1 cellular context compared by ENCODE assay signal in the genomic region with DNA sequence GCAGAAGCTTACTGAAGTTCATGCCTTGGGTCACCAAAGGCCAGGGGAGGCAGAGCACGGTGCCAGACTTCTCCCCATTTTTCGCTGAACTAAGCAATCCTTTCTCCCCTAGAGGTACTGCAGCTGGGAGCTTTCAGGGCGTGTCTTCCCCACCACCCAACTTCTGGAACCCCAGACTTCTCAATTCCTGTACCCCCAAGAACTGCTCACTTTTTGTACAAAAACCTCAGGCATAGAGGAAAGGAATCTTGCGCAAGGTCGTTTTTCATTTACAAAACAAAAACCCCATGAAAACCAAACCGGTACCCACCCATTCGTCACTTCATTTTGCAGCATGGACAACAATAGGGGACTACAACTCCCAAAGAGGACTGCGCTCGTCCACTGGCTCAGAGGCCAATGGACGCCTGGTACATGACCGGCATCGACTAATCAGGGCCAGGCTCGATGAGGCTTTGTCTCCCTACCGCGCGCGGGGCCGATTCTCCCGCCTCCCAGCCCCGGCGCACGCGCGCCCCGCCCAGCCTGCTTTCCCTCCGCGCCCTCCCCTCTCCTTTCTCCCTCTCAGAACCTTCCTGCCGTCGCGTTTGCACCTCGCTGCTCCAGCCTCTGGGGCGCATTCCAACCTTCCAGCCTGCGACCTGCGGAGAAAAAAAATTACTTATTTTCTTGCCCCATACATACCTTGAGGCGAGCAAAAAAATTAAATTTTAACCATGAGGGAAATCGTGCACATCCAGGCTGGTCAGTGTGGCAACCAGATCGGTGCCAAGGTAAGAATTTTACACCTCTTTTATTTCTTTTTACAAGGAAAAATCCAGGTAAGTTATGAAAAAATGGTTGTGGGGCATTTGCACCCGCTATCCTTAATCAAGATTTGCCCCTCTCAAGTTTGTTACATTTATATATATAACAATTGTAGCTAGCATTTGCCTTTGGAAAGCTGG.
TF ChIP-seq lines count a peak whose summit lies in the region.

A gene (plus strand): TSS at position 562 of the 947 bp plus-strand sequence. CDS start 155 bp downstream, at position 717.

TF ChIP-seq in HepG2, 621 proteins besides CTCF, POLR2A, EP300 and RAD21 (continued from another document and continues in another):
- TF ChIP-seq ESRRA (CRISPR knock-in tag; IDR thresholded peaks at IDR 0.05; ENCODE audit: low read depth) (no peak), ZNF577 (CRISPR knock-in tag; IDR thresholded peaks at IDR 0.05; ENCODE audit: borderline replicate concordance, low read depth) (no peak), ZNF616 (CRISPR knock-in tag; IDR thresholded peaks at IDR 0.05; ENCODE audit: low read depth) (no peak), ZFP36L1 (CRISPR knock-in tag; IDR thresholded peaks at IDR 0.05) (no peak), RBAK (CRISPR knock-in tag; IDR thresholded peaks at IDR 0.05) (no peak), BRD4 (CRISPR knock-in tag; IDR thresholded peaks at IDR 0.05) (0 out of 2 replicates have a peak, but pooled peaks have one; percentile 65), ZBTB7A (CRISPR knock-in tag; IDR thresholded peaks at IDR 0.05) (no peak), EED (CRISPR knock-in tag; IDR thresholded peaks at IDR 0.05) (peak; percentile 76; the same call in 1 of the 2 replicates), ZNF777 (CRISPR knock-in tag; IDR thresholded peaks at IDR 0.05) (peak; percentile 70), MXI1 (IDR thresholded peaks at IDR 0.05; ENCODE audit: borderline replicate concordance, low read depth, low read length) (peak; percentile 92; the same call in 1 of the 3 replicates), MZF1 (CRISPR knock-in tag; IDR thresholded peaks at IDR 0.05; ENCODE audit: borderline replicate concordance) (0 out of 2 replicates have a peak, but pooled peaks have one; percentile 58), ZNF713 (CRISPR knock-in tag; IDR thresholded peaks at IDR 0.05) (no peak), SNAI1 (CRISPR knock-in tag; IDR thresholded peaks at IDR 0.05; ENCODE audit: borderline replicate concordance) (no peak), PHF5A (CRISPR knock-in tag; IDR thresholded peaks at IDR 0.05; ENCODE audit: low read depth, unreplicated experiment) (peak; percentile 66), HCFC1 (IDR thresholded peaks at IDR 0.05; ENCODE audit: low read depth, low read length) (peak; percentile 88), NCOA1 (CRISPR knock-in tag; IDR thresholded peaks at IDR 0.05) (no peak), ZNF792 (CRISPR knock-in tag; IDR thresholded peaks at IDR 0.05) (no peak; the same call in 1 of the 2 replicates), CC2D1A (CRISPR knock-in tag; IDR thresholded peaks at IDR 0.05) (no peak), SP4 (CRISPR knock-in tag; IDR thresholded peaks at IDR 0.05) (peak; percentile 72), NCOR1 (IDR thresholded peaks at IDR 0.05; ENCODE audit: borderline replicate concordance, low read length) (peak; percentile 63; the same call in 1 of the 2 replicates), FOXA1 (IDR thresholded peaks at IDR 0.05) (no peak), FOXA1 (CRISPR knock-in tag; IDR thresholded peaks at IDR 0.05) (no peak; the same call in 1 of the 2 replicates), CHD4 (IDR thresholded peaks at IDR 0.05; ENCODE audit: borderline replicate concordance, low read length) (0 out of 2 replicates have a peak, but pooled peaks have one; percentile 48), SIN3A (IDR thresholded peaks at IDR 0.05; ENCODE audit: borderline replicate concordance, low read depth, low read length) (peak; percentile 67; the same call in 1 of the 2 replicates), ZNF331 (CRISPR knock-in tag; IDR thresholded peaks at IDR 0.05) (peak; percentile 58; the same call in 1 of the 2 replicates), SNAPC2 (CRISPR knock-in tag; IDR thresholded peaks at IDR 0.05) (no peak; the same call in 1 of the 2 replicates), NFKBIZ (CRISPR knock-in tag; IDR thresholded peaks at IDR 0.05) (peak; percentile 61; the same call in 1 of the 2 replicates), ZNF33B (CRISPR knock-in tag; IDR thresholded peaks at IDR 0.05) (no peak), TEAD3 (CRISPR knock-in tag; optimal IDR thresholded peaks at IDR 0.05; ENCODE audit: borderline replicate concordance) (peak; percentile 88), PHB2 (IDR thresholded peaks at IDR 0.05; ENCODE audit: partially characterized antibody) (no peak), SMAD1 (CRISPR knock-in tag; IDR thresholded peaks at IDR 0.05; ENCODE audit: borderline replicate concordance, low read depth) (no peak), PAF1 (CRISPR knock-in tag; IDR thresholded peaks at IDR 0.05) (0 out of 2 replicates have a peak, but pooled peaks have one; percentile 32), DR1 (CRISPR knock-in tag; IDR thresholded peaks at IDR 0.05) (peak; percentile 38; the same call in 1 of the 2 replicates), TAF1 (CRISPR knock-in tag; IDR thresholded peaks at IDR 0.05) (peak; percentile 97), KLF12 (CRISPR knock-in tag; IDR thresholded peaks at IDR 0.05; ENCODE audit: borderline replicate concordance) (peak; percentile 91; the same call in 1 of the 2 replicates), ZNF354B (CRISPR knock-in tag; IDR thresholded peaks at IDR 0.05) (0 out of 2 replicates have a peak, but pooled peaks have one; percentile 27), HNRNPUL1 (IDR thresholded peaks at IDR 0.05; ENCODE audit: low read depth, low read length) (no peak), IKZF1 (IDR thresholded peaks at IDR 0.05) (no peak), ZSCAN9 (CRISPR knock-in tag; IDR thresholded peaks at IDR 0.05; ENCODE audit: borderline replicate concordance) (peak; percentile 82; the same call in 1 of the 2 replicates), SMARCE1 (IDR thresholded peaks at IDR 0.05; ENCODE audit: borderline replicate concordance) (no peak)
- TF ChIP-seq, protein P1, sequence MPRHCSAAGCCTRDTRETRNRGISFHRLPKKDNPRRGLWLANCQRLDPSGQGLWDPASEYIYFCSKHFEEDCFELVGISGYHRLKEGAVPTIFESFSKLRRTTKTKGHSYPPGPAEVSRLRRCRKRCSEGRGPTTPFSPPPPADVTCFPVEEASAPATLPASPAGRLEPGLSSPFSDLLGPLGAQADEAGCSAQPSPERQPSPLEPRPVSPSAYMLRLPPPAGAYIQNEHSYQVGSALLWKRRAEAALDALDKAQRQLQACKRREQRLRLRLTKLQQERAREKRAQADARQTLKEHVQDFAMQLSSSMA (CRISPR knock-in tag; IDR thresholded peaks at IDR 0.05), result no peak; the same call in 1 of the 2 replicates
- TF ChIP-seq, protein P2, sequence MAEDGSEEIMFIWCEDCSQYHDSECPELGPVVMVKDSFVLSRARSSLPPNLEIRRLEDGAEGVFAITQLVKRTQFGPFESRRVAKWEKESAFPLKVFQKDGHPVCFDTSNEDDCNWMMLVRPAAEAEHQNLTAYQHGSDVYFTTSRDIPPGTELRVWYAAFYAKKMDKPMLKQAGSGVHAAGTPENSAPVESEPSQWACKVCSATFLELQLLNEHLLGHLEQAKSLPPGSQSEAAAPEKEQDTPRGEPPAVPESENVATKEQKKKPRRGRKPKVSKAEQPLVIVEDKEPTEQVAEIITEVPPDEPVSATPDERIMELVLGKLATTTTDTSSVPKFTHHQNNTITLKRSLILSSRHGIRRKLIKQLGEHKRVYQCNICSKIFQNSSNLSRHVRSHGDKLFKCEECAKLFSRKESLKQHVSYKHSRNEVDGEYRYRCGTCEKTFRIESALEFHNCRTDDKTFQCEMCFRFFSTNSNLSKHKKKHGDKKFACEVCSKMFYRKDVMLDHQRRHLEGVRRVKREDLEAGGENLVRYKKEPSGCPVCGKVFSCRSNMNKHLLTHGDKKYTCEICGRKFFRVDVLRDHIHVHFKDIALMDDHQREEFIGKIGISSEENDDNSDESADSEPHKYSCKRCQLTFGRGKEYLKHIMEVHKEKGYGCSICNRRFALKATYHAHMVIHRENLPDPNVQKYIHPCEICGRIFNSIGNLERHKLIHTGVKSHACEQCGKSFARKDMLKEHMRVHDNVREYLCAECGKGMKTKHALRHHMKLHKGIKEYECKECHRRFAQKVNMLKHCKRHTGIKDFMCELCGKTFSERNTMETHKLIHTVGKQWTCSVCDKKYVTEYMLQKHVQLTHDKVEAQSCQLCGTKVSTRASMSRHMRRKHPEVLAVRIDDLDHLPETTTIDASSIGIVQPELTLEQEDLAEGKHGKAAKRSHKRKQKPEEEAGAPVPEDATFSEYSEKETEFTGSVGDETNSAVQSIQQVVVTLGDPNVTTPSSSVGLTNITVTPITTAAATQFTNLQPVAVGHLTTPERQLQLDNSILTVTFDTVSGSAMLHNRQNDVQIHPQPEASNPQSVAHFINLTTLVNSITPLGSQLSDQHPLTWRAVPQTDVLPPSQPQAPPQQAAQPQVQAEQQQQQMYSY (CRISPR knock-in tag; IDR thresholded peaks at IDR 0.05), result no peak
- TF ChIP-seq, protein P3, sequence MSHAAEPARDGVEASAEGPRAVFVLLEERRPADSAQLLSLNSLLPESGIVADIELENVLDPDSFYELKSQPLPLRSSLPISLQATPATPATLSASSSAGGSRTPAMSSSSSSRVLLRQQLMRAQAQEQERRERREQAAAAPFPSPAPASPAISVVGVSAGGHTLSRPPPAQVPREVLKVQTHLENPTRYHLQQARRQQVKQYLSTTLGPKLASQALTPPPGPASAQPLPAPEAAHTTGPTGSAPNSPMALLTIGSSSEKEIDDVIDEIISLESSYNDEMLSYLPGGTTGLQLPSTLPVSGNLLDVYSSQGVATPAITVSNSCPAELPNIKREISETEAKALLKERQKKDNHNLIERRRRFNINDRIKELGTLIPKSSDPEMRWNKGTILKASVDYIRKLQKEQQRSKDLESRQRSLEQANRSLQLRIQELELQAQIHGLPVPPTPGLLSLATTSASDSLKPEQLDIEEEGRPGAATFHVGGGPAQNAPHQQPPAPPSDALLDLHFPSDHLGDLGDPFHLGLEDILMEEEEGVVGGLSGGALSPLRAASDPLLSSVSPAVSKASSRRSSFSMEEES (CRISPR knock-in tag; IDR thresholded peaks at IDR 0.05), result peak; percentile 24
- TF ChIP-seq, protein P4, sequence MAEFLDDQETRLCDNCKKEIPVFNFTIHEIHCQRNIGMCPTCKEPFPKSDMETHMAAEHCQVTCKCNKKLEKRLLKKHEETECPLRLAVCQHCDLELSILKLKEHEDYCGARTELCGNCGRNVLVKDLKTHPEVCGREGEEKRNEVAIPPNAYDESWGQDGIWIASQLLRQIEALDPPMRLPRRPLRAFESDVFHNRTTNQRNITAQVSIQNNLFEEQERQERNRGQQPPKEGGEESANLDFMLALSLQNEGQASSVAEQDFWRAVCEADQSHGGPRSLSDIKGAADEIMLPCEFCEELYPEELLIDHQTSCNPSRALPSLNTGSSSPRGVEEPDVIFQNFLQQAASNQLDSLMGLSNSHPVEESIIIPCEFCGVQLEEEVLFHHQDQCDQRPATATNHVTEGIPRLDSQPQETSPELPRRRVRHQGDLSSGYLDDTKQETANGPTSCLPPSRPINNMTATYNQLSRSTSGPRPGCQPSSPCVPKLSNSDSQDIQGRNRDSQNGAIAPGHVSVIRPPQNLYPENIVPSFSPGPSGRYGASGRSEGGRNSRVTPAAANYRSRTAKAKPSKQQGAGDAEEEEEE (CRISPR knock-in tag; IDR thresholded peaks at IDR 0.05; ENCODE audit: borderline replicate concordance), result no peak
- TF ChIP-seq, protein P5, sequence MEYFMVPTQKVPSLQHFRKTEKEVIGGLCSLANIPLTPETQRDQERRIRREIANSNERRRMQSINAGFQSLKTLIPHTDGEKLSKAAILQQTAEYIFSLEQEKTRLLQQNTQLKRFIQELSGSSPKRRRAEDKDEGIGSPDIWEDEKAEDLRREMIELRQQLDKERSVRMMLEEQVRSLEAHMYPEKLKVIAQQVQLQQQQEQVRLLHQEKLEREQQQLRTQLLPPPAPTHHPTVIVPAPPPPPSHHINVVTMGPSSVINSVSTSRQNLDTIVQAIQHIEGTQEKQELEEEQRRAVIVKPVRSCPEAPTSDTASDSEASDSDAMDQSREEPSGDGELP (IDR thresholded peaks at IDR 0.05; ENCODE audit: borderline replicate concordance, low read depth), result peak; percentile 78
- TF ChIP-seq, protein P6, sequence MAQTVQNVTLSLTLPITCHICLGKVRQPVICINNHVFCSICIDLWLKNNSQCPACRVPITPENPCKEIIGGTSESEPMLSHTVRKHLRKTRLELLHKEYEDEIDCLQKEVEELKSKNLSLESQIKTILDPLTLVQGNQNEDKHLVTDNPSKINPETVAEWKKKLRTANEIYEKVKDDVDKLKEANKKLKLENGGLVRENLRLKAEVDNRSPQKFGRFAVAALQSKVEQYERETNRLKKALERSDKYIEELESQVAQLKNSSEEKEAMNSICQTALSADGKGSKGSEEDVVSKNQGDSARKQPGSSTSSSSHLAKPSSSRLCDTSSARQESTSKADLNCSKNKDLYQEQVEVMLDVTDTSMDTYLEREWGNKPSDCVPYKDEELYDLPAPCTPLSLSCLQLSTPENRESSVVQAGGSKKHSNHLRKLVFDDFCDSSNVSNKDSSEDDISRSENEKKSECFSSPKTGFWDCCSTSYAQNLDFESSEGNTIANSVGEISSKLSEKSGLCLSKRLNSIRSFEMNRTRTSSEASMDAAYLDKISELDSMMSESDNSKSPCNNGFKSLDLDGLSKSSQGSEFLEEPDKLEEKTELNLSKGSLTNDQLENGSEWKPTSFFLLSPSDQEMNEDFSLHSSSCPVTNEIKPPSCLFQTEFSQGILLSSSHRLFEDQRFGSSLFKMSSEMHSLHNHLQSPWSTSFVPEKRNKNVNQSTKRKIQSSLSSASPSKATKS (CRISPR knock-in tag; IDR thresholded peaks at IDR 0.05), result no peak
- TF ChIP-seq, protein P7, sequence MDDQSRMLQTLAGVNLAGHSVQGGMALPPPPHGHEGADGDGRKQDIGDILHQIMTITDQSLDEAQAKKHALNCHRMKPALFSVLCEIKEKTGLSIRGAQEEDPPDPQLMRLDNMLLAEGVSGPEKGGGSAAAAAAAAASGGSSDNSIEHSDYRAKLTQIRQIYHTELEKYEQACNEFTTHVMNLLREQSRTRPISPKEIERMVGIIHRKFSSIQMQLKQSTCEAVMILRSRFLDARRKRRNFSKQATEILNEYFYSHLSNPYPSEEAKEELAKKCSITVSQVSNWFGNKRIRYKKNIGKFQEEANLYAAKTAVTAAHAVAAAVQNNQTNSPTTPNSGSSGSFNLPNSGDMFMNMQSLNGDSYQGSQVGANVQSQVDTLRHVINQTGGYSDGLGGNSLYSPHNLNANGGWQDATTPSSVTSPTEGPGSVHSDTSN (CRISPR knock-in tag; IDR thresholded peaks at IDR 0.05; ENCODE audit: borderline replicate concordance), result 0 out of 2 replicates have a peak, but pooled peaks have one; percentile 59
- TF ChIP-seq, protein P8, sequence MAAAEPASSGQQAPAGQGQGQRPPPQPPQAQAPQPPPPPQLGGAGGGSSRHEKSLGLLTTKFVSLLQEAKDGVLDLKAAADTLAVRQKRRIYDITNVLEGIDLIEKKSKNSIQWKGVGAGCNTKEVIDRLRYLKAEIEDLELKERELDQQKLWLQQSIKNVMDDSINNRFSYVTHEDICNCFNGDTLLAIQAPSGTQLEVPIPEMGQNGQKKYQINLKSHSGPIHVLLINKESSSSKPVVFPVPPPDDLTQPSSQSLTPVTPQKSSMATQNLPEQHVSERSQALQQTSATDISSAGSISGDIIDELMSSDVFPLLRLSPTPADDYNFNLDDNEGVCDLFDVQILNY (CRISPR knock-in tag; conservative IDR thresholded peaks at IDR 0.05), result peak; percentile 92
- TF ChIP-seq, protein P9, sequence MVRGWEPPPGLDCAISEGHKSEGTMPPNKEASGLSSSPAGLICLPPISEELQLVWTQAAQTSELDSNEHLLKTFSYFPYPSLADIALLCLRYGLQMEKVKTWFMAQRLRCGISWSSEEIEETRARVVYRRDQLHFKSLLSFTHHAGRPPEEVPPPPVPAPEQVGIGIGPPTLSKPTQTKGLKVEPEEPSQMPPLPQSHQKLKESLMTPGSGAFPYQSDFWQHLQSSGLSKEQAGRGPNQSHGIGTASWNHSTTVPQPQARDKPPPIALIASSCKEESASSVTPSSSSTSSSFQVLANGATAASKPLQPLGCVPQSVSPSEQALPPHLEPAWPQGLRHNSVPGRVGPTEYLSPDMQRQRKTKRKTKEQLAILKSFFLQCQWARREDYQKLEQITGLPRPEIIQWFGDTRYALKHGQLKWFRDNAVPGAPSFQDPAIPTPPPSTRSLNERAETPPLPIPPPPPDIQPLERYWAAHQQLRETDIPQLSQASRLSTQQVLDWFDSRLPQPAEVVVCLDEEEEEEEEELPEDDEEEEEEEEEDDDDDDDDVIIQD (CRISPR knock-in tag; IDR thresholded peaks at IDR 0.05; ENCODE audit: low read depth), result no peak
